Comparison of ENCODE assay signal across 10 cellular contexts in genomic region chr2:25315316-25315680, GRCh38. TPM values are rescaled to one million over a fixed set of nuclear protein-coding genes. Genes with fewer than 3 reads are reported as not detected.
DNase-seq lines count a peak whose midpoint lies in the region; ATAC-seq and TF ChIP-seq lines count a peak whose summit lies in the region.
"Had no signal": no experiment of that assay in that cellular context is flagged by ENCODE, and none has a peak within 500 bp of the region (broad histone marks: within the 10 kb centered on the region; RNA-seq: fewer than 3 reads in every experiment).

No MANE protein-coding gene starts in this region.

- no peaks in the 10 kb centered on the region for H3K27me3 Mint-ChIP-seq in activated naive CD4-positive, alpha-beta T cell treated with anti-CD3 and anti-CD28 coated beads, Interleukin-2, amount 10 ng/mL, durations not matched to agents 7 days and 5 days

- no peaks in the 10 kb centered on the region for H3K9me3 ChIP-seq in mucosa of rectum (ENCODE audit: control insufficient read depth in 2 of 2, low read length in 2 of 2)
- no peaks in the 10 kb centered on the region for H3K9me3 ChIP-seq in tibial nerve

- no peak overlapping the region for H3K4me3 Mint-ChIP-seq in activated naive CD4-positive, alpha-beta T cell treated with anti-CD3 and anti-CD28 coated beads, Interleukin-2, amount 10 ng/mL, durations not matched to agents 7 days and 5 days

- ATAC-seq in activated naive CD4-positive, alpha-beta T cell treated with anti-CD3 and anti-CD28 coated beads, Interleukin-2, amount 50 U/mL, for 72 hours: no peak
- ATAC-seq in HG02885 (IDR thresholded peaks at IDR 0.05; ENCODE audit: poor library complexity, unreplicated experiment) (no peak), HG02678 (IDR thresholded peaks at IDR 0.05; ENCODE audit: unreplicated experiment) (no peak)

- H3K4me1 Mint-ChIP-seq in activated naive CD4-positive, alpha-beta T cell treated with anti-CD3 and anti-CD28 coated beads, Interleukin-2, amount 10 ng/mL, durations not matched to agents 7 days and 5 days: peaks cover 72% of the 10 kb centered on the region

- H3K36me3 ChIP-seq in mucosa of rectum (ENCODE audit: control insufficient read depth in 2 of 2, insufficient read depth in 2 of 2, low read length in 2 of 2) (peaks cover 3 to 8% of the 10 kb centered on the region in 2 donors), tibial nerve (peaks cover 0 to 32% (median 0%) of the 10 kb centered on the region in 3 donors)

- H3K4me3 ChIP-seq in mucosa of rectum (ENCODE audit: low read length in 2 of 2): peak overlapping the region in 1 of 2 donors; percentile 7
- H3K4me3 ChIP-seq in tibial nerve: no peak overlapping the region

- peak overlapping the region; percentile 86 for H3K27ac Mint-ChIP-seq in activated naive CD4-positive, alpha-beta T cell treated with anti-CD3 and anti-CD28 coated beads, Interleukin-2, amount 10 ng/mL, durations not matched to agents 7 days and 5 days
- peak overlapping the region; percentile 93 to 95 for H3K27ac Mint-ChIP-seq in activated naive CD4-positive, alpha-beta T cell treated with anti-CD3 and anti-CD28 coated beads, Interleukin-2, amount 50 U/mL, for 72 hours

- no peaks in the 10 kb centered on the region for H3K27me3 ChIP-seq in mucosa of rectum (ENCODE audit: control insufficient read depth in 2 of 2, insufficient read depth in 2 of 2, low read length in 2 of 2)
- H3K27me3 ChIP-seq in tibial nerve: no peaks in the 10 kb centered on the region

- peaks cover 26 to 31% of the 10 kb centered on the region in 2 donors for H3K4me1 ChIP-seq in mucosa of rectum (ENCODE audit: control insufficient read depth in 2 of 2, insufficient read depth in 2 of 2, low read length in 2 of 2)
- peaks cover 0 to 71% (median 27%) of the 10 kb centered on the region in 4 donors for H3K4me1 ChIP-seq in tibial nerve

- TF ChIP-seq CTCF in tibial nerve (IDR thresholded peaks at IDR 0.05): no peak

- H3K27ac ChIP-seq in mucosa of rectum (ENCODE audit: low read depth in 2 of 2, low read length in 2 of 2): peak overlapping the region; percentile 5 to 63
- H3K27ac ChIP-seq in tibial nerve: peak overlapping the region; percentile 53 to 86 (median 75)

- WGBS in tibial nerve, 2 donors: 54 to 57% methylated on average over 4 to 11 of the region's 11 CpGs

- TF ChIP-seq POLR2A in tibial nerve (IDR thresholded peaks at IDR 0.05): no peak

- no peak overlapping the region for H3K9ac ChIP-seq in mucosa of rectum (ENCODE audit: low read depth in 1 of 2, low read length in 2 of 2)

- H3K36me3 Mint-ChIP-seq in activated naive CD4-positive, alpha-beta T cell treated with anti-CD3 and anti-CD28 coated beads, Interleukin-2, amount 10 ng/mL, durations not matched to agents 7 days and 5 days: peaks cover 37% of the 10 kb centered on the region
- peaks cover 11 to 31% of the 10 kb centered on the region in 2 donors for H3K36me3 Mint-ChIP-seq in activated naive CD4-positive, alpha-beta T cell treated with anti-CD3 and anti-CD28 coated beads, Interleukin-2, amount 50 U/mL, for 72 hours

- H3K9me3 Mint-ChIP-seq in activated naive CD4-positive, alpha-beta T cell treated with anti-CD3 and anti-CD28 coated beads, Interleukin-2, amount 10 ng/mL, durations not matched to agents 7 days and 5 days: no peaks in the 10 kb centered on the region
- peaks cover 0 to 4% of the 10 kb centered on the region in 2 donors for H3K9me3 Mint-ChIP-seq in activated naive CD4-positive, alpha-beta T cell treated with anti-CD3 and anti-CD28 coated beads, Interleukin-2, amount 50 U/mL, for 72 hours

- no peak for TF ChIP-seq EP300 in tibial nerve (IDR thresholded peaks at IDR 0.05)

- no peak for DNase-seq in activated naive CD4-positive, alpha-beta T cell treated with anti-CD3 and anti-CD28 coated beads, Interleukin-2, amount 10 ng/mL, durations not matched to agents 7 days and 5 days
- DNase-seq in activated naive CD4-positive, alpha-beta T cell treated with anti-CD3 and anti-CD28 coated beads, Interleukin-2, amount 50 U/mL, for 16 hours: no peak
- DNase-seq in activated naive CD4-positive, alpha-beta T cell treated with anti-CD3 and anti-CD28 coated beads, Interleukin-2, amount 50 U/mL, for 72 hours (ENCODE audit: low spot score in 2 of 2): no peak
- DNase-seq in tibial nerve (ENCODE audit: low spot score in 2 of 2): no peak
- no peak for DNase-seq in stimulated activated CD4-positive, alpha-beta T cell treated with anti-CD3 and anti-CD28 coated beads, Interleukin-12 subunit alpha, Interleukin-12 subunit beta, amount 100 ng/mL, for 4 hours
- DNase-seq: effector CD8-positive, alpha-beta T cell; SHP77 treated with DMSO at 0.1 percent for 48 hours had no signal

- CTCF ChIA-PET in activated naive CD4-positive, alpha-beta T cell treated with anti-CD3 and anti-CD28 coated beads, Interleukin-2, amount 10 ng/mL, durations not matched to agents 7 days and 5 days (lab: Charles Lee): interaction anchor here (0.5 to 2.1 kb wide), 7 partner anchors 15 to 339 kb away, joined by 3 to 11 read pairs (median 5); no protein-coding TSS in a partner anchor

RNA-seq across cellular contexts. Expression of gene DNMT3A, which starts 26.4 kb away (rescaled TPM):
- 10 to 100 TPM; 83.1 to 89.6 TPM for total RNA-seq in activated naive CD4-positive, alpha-beta T cell treated with anti-CD3 and anti-CD28 coated beads, Interleukin-2, amount 50 U/mL, for 72 hours
- 10 to 100 TPM; 17.4 to 28.4 (median 25.0) TPM for total RNA-seq in tibial nerve
